ENCODE assay signal across 12 cellular contexts in the genomic region with DNA sequence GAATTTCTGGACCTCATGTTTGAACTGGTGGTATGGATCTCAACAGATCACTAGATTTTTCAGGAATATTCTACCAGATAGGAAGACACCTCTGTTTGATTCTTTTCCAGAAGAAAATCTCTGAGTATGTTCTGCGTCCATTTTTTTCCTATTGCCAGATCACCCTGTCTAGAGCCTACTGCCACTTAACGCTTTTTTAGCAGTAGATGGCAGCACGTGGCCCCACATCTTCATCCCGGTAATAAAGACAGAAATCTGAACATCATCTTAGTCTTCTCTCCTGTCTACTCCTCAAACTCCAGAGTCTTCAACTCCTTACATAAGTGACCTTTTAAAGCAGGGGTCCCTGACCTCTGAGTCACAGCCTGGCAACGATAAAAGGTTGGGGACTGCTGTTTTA.
DNase-seq lines count a peak whose midpoint lies in the region; ATAC-seq and TF ChIP-seq lines count a peak whose summit lies in the region.
"Had no signal": no experiment of that assay in that cellular context is flagged by ENCODE, and none has a peak within 500 bp of the region (broad histone marks: within the 10 kb centered on the region; RNA-seq: fewer than 3 reads in every experiment).

No MANE protein-coding gene starts in this region.

- H4K20me1 ChIP-seq in hepatocyte (ENCODE audit: insufficient read depth, poor library complexity, severe bottlenecking): no peaks in the 10 kb centered on the region

- H3K9me3 Mint-ChIP-seq in Calu3 (ENCODE audit: low read depth, unreplicated experiment) (no peaks in the 10 kb centered on the region), immature natural killer cell (peaks cover 0 to 3% (median 0%) of the 10 kb centered on the region in 6 donors)

- no peak overlapping the region for H3K4me3 Mint-ChIP-seq in Calu3 (ENCODE audit: low read depth, unreplicated experiment)
- H3K4me3 Mint-ChIP-seq in immature natural killer cell: no peak overlapping the region

- H3K4me1 Mint-ChIP-seq in Calu3 (ENCODE audit: low read depth, unreplicated experiment) (no peaks in the 10 kb centered on the region), immature natural killer cell (no peaks in the 10 kb centered on the region)

- intact Hi-C loops in Calu3 (cut with micrococcal nuclease; ENCODE audit: unreplicated experiment): loop anchor here (1.0 to 5.0 kb wide), 3 partner anchors 76 to 1053 kb away; no protein-coding TSS in a partner anchor

- ATAC-seq in GM18517 (IDR thresholded peaks at IDR 0.05; ENCODE audit: unreplicated experiment): no peak

- no peaks in the 10 kb centered on the region for H3K79me2 ChIP-seq in hepatocyte

- H3K27me3 Mint-ChIP-seq in Calu3 (ENCODE audit: unreplicated experiment) (no peaks in the 10 kb centered on the region), immature natural killer cell (ENCODE audit: low read depth in 3 of 3) (peaks cover 0 to 2% (median 0%) of the 10 kb centered on the region in 3 donors)

- peak; percentile 6 for DNase-seq in Calu3
- DNase-seq in H4 (ENCODE audit: low spot score): peak; percentile 25
- peak; percentile 12 for DNase-seq in OCI-M1 (lab: John Stamatoyannopoulos, UW)
- peak; percentile 13 for DNase-seq in hepatocyte (ENCODE audit: low spot score)
- DNase-seq in immature natural killer cell: no peak
- DNase-seq in ureter (ENCODE audit: low spot score): no peak
- DNase-seq in NCI-H2171 (lab: John Stamatoyannopoulos, UW): no peak
- DNase-seq: effector memory CD4-positive, alpha-beta T cell; NCI-H82; stimulated activated CD4-positive, alpha-beta T cell treated with anti-CD3 and anti-CD28 coated beads, Interleukin-2, amount 100 ng/mL, for 24 hours had no signal

- no peak overlapping the region for H3K4me3 ChIP-seq in hepatocyte
- H3K4me3 ChIP-seq: lung had no signal

- no peak overlapping the region for H2AFZ ChIP-seq in hepatocyte

- H3K36me3 ChIP-seq in hepatocyte (replicated peaks; ENCODE audit: insufficient read depth, low read depth): no peaks in the 10 kb centered on the region

- no peak overlapping the region for H3K27ac ChIP-seq in hepatocyte

- H3K9me2 ChIP-seq in hepatocyte (replicated peaks; ENCODE audit: insufficient read depth): no peaks in the 10 kb centered on the region

- 57% methylated on average over 5 of the region's 5 CpGs for WGBS in hepatocyte (ENCODE audit: low lambda C conversion rate, missing lambda C conversion rate)

- no peaks in the 10 kb centered on the region for H3K36me3 Mint-ChIP-seq in Calu3 (ENCODE audit: insufficient read depth, unreplicated experiment)
- no peaks in the 10 kb centered on the region for H3K36me3 Mint-ChIP-seq in immature natural killer cell

- H3K4me2 ChIP-seq in hepatocyte: no peak overlapping the region

- no peaks in the 10 kb centered on the region for H3K9me3 ChIP-seq in hepatocyte (ENCODE audit: low read depth)

- TF ChIP-seq CTCF in Calu3 (IDR thresholded peaks at IDR 0.05; ENCODE audit: unreplicated experiment) (no peak), hepatocyte (IDR thresholded peaks at IDR 0.05; ENCODE audit: poor library complexity) (peak; percentile 38)

- H3K27me3 ChIP-seq in hepatocyte: no peaks in the 10 kb centered on the region

- CTCF ChIA-PET in Calu3 (lab: Charles Lee): interaction anchor here (0.7 kb wide), 1 partner anchor 1222 kb away, joined by 3 read pairs; no protein-coding TSS in a partner anchor

- no peaks in the 10 kb centered on the region for H3K4me1 ChIP-seq in hepatocyte (ENCODE audit: insufficient read depth)

- H3K27ac Mint-ChIP-seq in Calu3 (ENCODE audit: unreplicated experiment): no peak overlapping the region
- no peak overlapping the region for H3K27ac Mint-ChIP-seq in immature natural killer cell

- no TSS peak for BruUV-seq in Calu3 (replicated peaks; lab: Mats Ljungman, UMichigan)

Comparison
In these comparisons a context has a peak if more than half of its experiments do, and no peak if none do; other contexts are left out.
1. DNase-seq: peak in Calu3 (single experiment), H4 (single experiment), OCI-M1 (single experiment) and hepatocyte (single experiment); none in immature natural killer cell (0 of 3), ureter (single experiment) and NCI-H2171 (single experiment).